ENCODE assay signal across 2 cellular contexts in the genomic region with DNA sequence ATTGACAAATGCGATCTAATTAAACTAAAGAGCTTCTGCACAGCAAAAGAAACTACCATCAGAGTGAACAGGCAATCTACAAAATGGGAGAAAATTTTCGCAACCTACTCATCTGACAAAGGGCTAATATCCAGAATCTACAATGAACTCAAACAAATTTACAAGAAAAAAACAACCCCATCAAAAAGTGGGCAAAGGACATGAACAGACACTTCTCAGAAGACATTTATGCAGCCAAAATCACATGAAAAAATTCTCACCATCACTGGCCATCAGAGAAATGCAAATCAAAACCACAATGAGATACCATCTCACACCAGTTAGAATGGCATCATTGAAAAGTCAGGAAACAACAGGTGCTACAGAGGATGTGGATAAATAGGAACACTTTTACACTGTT. TPM values are rescaled to one million over a fixed set of nuclear protein-coding genes. Genes with fewer than 3 reads are reported as not detected.
"Had no signal": no experiment of that assay in that cellular context is flagged by ENCODE, and none has a peak within 500 bp of the region (broad histone marks: within the 10 kb centered on the region; RNA-seq: fewer than 3 reads in every experiment).

No MANE protein-coding gene starts in this region.

RNA-seq across cellular contexts. Expression of a gene that starts 32.3 kb away (rescaled TPM):
- total RNA-seq: GM23248, GM23338 had no signal
